ENCODE assay signal across 1 cellular context in the genomic region with DNA sequence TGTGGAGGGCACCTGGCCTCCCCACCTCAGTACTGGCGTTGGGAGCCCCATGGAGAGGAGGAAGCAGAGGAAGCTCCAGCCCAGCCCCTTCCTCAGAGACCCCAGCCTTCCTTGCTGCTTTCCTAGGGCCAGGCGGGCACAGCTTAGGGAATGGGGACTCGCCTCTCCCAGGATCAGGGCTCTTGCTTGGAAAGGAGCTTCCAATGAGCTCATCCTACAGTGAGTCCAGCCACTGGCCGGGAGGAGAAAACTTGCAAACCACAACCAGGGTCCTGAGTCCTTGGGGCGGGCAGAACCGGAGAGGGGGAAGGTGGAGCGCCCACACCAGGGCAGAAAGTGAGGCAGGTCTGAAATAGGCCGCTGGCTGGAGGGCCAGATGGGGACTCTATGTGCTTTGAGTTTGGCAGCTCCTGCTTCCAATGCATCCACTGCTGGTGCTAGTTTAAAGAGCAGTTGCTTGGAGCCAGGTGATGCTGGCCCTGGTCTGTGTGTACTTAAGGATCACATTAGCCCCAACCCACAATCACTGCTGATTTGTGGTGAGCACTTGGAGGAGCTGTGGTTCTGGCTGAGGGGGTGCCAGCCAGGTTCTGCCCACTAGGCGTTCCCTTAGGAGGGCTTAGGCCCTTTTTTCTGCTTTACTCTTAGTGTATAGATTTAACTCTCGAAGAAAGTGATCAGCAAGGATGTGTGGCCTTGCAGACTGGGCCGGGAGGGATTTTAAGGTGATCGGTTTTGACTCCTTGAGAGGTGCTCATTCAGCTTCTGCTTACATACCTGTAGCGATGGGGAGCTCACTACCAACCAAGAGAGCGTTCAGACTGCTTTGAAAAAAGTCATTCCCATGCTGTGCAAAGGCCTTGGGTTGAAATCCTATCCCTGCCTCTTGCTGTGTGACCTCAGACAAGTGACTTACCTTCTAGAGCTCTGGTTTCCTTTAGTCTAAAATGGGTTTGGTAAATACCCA.
TF ChIP-seq lines count a peak whose summit lies in the region.

No MANE protein-coding gene starts in this region.

TF ChIP-seq in H1, 55 proteins besides CTCF, POLR2A, EP300 and RAD21:
- peak; percentile 93 for TF ChIP-seq KDM1A (IDR thresholded peaks at IDR 0.05; ENCODE audit: borderline replicate concordance, low read length)
- TF ChIP-seq BCL11A (IDR thresholded peaks at IDR 0.05; ENCODE audit: low read depth in 2 of 2, low read length in 2 of 2): no peak
TF ChIP-seq in H1: peak in this region for 1.
